ENCODE assay signal across 27 cellular contexts in genomic region chr3:55819005-55819404, GRCh38.
"Had no signal": no experiment of that assay in that cellular context is flagged by ENCODE, and none has a peak within 500 bp of the region (broad histone marks: within the 10 kb centered on the region; RNA-seq: fewer than 3 reads in every experiment).

No MANE protein-coding gene starts in this region.

- H3K9me3 ChIP-seq: lower lobe of right lung, neutrophil, psoas muscle, right atrium auricular region, right lobe of liver, stomach, testis, thyroid gland, transverse colon, upper lobe of left lung, vagina had no signal

- H3K4me3 ChIP-seq: lower lobe of right lung, neural progenitor cell, psoas muscle, right atrium auricular region, right lobe of liver, smooth muscle cell, stomach, testis, thyroid gland, transverse colon, upper lobe of left lung, vagina had no signal

- H3K9ac ChIP-seq: neural progenitor cell, parathyroid adenoma had no signal

- DNase-seq: immature natural killer cell; lower lobe of right lung; mammary epithelial cell; naive B cell; natural killer cell; nephron progenitor cell; occipital lobe; psoas muscle; right lobe of liver; stimulated activated CD4-positive, alpha-beta T cell treated with anti-CD3 and anti-CD28 coated beads, Interleukin-1b, Interleukin-23, amount 100 ng/mL, for 48 hours; stimulated activated CD4-positive, alpha-beta T cell treated with anti-CD3 and anti-CD28 coated beads, Interleukin-2, amount 100 ng/mL, for 48 hours; stimulated activated CD4-positive, alpha-beta T cell treated with anti-CD3 and anti-CD28 coated beads, Interleukin-4, amount 100 ng/mL, for 4 hours; stimulated activated CD8-positive, alpha-beta memory T cell treated with anti-CD3 and anti-CD28 coated beads, Interleukin-4, amount 100 ng/mL, for 48 hours; stimulated activated naive CD8-positive, alpha-beta T cell treated with anti-CD3 and anti-CD28 coated beads, Interleukin-15, Interleukin-2, amounts not matched to agents 100 U/mL and 50 U/mL, for 24 hours; stomach; testis; transverse colon; upper lobe of left lung had no signal

- H3K36me3 ChIP-seq: lower lobe of right lung, neural progenitor cell, neutrophil, right atrium auricular region, right lobe of liver, stomach, thyroid gland, transverse colon, upper lobe of left lung, vagina had no signal

- H3K27ac ChIP-seq: lower lobe of right lung, neural progenitor cell, neutrophil, parathyroid adenoma, psoas muscle, right atrium auricular region, right lobe of liver, stomach, testis, transverse colon, upper lobe of left lung, vagina had no signal

- H3K27me3 ChIP-seq: neural progenitor cell, neutrophil, right atrium auricular region, right lobe of liver, stomach, testis, thyroid gland, transverse colon, upper lobe of left lung, vagina had no signal

- H3K4me1 ChIP-seq: neural progenitor cell, parathyroid adenoma, psoas muscle, right atrium auricular region, right lobe of liver, stomach, testis, transverse colon, vagina had no signal

- ATAC-seq: lower lobe of right lung; natural killer cell; psoas muscle; right lobe of liver; stimulated activated memory B cell treated with anti-CD40 and anti-IgM and Interleukin-4, amounts not matched to agents 10 μg/mL and 1 μg/mL and 100 μg/mL, for 72 hours; stimulated activated naive CD8-positive, alpha-beta T cell treated with anti-CD3 and anti-CD28 coated beads, Interleukin-15, Interleukin-2, amounts not matched to agents 100 U/mL and 50 U/mL, for 24 hours had no signal

- FAIRE-seq: islet of Langerhans had no signal
